ENCODE assay signal across 19 cellular contexts in the genomic region with DNA sequence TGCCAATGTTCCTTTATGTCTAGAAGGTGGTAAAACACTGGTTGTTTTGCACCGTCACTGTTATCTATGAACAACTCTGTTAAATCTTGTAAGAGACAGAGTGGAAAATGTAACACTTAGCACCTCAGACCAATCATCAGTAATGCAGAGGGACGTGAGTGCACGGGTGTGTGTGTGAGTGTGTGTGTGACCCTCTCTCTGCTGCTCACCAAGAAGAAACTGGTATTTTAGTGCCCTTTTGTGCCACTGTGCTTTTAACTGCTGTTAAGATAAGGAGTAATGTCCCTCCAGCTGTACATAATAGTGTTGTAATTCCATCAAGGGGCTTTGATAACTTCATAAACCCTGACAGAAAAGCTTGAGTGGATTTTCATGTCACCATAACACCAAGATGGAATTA.
"Had no signal": no experiment of that assay in that cellular context is flagged by ENCODE, and none has a peak within 500 bp of the region (broad histone marks: within the 10 kb centered on the region; RNA-seq: fewer than 3 reads in every experiment).

No MANE protein-coding gene starts in this region.

- H3K4me3 ChIP-seq: breast epithelium, ovary, prostate gland, right atrium auricular region, tibial artery had no signal

- H3K27me3 ChIP-seq: breast epithelium, ovary, right atrium auricular region, tibial artery had no signal

- H3K4me1 ChIP-seq: breast epithelium, foreskin keratinocyte, prostate gland, right atrium auricular region had no signal

- H3K36me3 ChIP-seq: breast epithelium, neutrophil, ovary, prostate gland, right atrium auricular region, tibial artery had no signal

- H3K9me3 ChIP-seq: breast epithelium, neutrophil, ovary, prostate gland, tibial artery had no signal

- H3K27ac ChIP-seq: breast epithelium, foreskin keratinocyte, neutrophil, ovary, prostate gland, right atrium auricular region, tibial artery had no signal

- ATAC-seq: activated T-cell treated with anti-CD3 and anti-CD28 coated beads, Interleukin-2, amount 50 U/mL, for 72 hours; foreskin keratinocyte; stimulated activated effector memory CD8-positive, alpha-beta T cell treated with anti-CD3 and anti-CD28 coated beads, Interleukin-12 subunit alpha, Interleukin-12 subunit beta, amount 100 ng/mL, for 72 hours; stimulated activated naive CD8-positive, alpha-beta T cell treated with anti-CD3 and anti-CD28 coated beads, Interleukin-15, amount 100 ng/mL, for 72 hours had no signal

- DNase-seq: activated CD4-positive, alpha-beta memory T cell treated with anti-CD3 and anti-CD28 coated beads, Interleukin-2, amount 10 ng/mL, durations not matched to agents 7 days and 5 days; activated CD4-positive, alpha-beta T cell treated with anti-CD3 and anti-CD28 coated beads, Interleukin-2, amount 10 ng/mL, durations not matched to agents 24 days and 14 days; activated effector memory CD4-positive, alpha-beta T cell treated with Interleukin-2 at 50 U/mL for 16 hours; activated naive CD4-positive, alpha-beta T cell treated with anti-CD3 and anti-CD28 coated beads for 36 hours; activated naive CD8-positive, alpha-beta T cell treated with anti-CD3 and anti-CD28 coated beads, Interleukin-2, amount 10 ng/mL, durations not matched to agents 7 days and 5 days; activated T-cell treated with anti-CD3 and anti-CD28 coated beads, Interleukin-2, amount 50 U/mL, for 72 hours; amniotic stem cell; effector memory CD4-positive, alpha-beta T cell; foreskin keratinocyte; kidney glomerular epithelial cell; ovary; stimulated activated CD4-positive, alpha-beta T cell treated with anti-CD3 and anti-CD28 coated beads, Interleukin-1b, Interleukin-23, amount 100 ng/mL, for 48 hours; stimulated activated naive CD8-positive, alpha-beta T cell treated with anti-CD3 and anti-CD28 coated beads, Interleukin-15, amount 100 ng/mL, for 72 hours; tibial artery had no signal
